Comparison of ENCODE assay signal across 36 cellular contexts in the genomic region with DNA sequence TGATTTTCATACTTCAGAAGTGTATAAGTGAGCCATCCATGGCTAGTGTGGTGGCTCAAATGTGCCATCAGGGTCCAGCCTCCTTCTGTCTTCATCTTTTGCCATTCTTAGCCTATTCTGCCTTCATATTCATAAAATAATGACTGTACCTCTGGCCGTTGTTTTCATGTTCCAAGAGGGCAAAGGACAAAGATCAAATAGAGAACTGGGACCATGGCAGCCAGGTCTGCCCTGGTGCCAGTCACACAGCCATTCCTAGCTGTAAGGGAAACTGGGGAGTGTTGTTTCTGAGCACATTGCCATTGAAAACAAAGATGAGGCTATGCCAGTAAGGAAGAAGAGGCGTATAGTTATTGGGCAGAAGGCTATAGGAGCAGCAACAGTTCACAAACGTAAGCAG.
DNase-seq lines count a peak whose midpoint lies in the region; ATAC-seq, FAIRE-seq and TF ChIP-seq lines count a peak whose summit lies in the region.
"Had no signal": no experiment of that assay in that cellular context is flagged by ENCODE, and none has a peak within 500 bp of the region (broad histone marks: within the 10 kb centered on the region; RNA-seq: fewer than 3 reads in every experiment).

No MANE protein-coding gene starts in this region.

- H3K79me2 ChIP-seq in HepG2 (ENCODE audit: insufficient read depth, low read length) (no peaks in the 10 kb centered on the region), trophoblast cell (ENCODE audit: control insufficient read depth, insufficient read depth, low read length, poor library complexity) (no peaks in the 10 kb centered on the region)

- in situ Hi-C loops in HepG2 (cut with HindIII; ENCODE audit: extremely low pct_ligation_motif_present, low pct_unique_long_range_greater_than_20kb), result no loop called here

- no peak overlapping the region for H3K9ac ChIP-seq in liver (ENCODE audit: low read depth in 1 of 2, low read length in 2 of 2)
- H3K9ac ChIP-seq in HepG2 (ENCODE audit: insufficient read depth, low read depth, low read length), result no peak overlapping the region
- no peak overlapping the region for H3K9ac ChIP-seq in trophoblast cell (ENCODE audit: low read length)
- H3K9ac ChIP-seq: BLaER1; BLaER1 treated with 17β-estradiol and CSF1 and Interleukin-3, amounts not matched to agents 10 nM and 100 nM had no signal

- no peaks in the 10 kb centered on the region for H3K36me3 ChIP-seq in liver (ENCODE audit: control insufficient read depth in 4 of 4, insufficient read depth in 3 of 4, low read depth in 1 of 4, low read length in 3 of 4)
- no peaks in the 10 kb centered on the region for H3K36me3 ChIP-seq in HepG2 (replicated peaks in 1 of 2; ENCODE audit: control insufficient read depth in 1 of 2, insufficient read depth in 2 of 2, low read length in 2 of 2)
- H3K36me3 ChIP-seq in trophoblast cell (ENCODE audit: control insufficient read depth in 1 of 2, insufficient read depth in 2 of 2, low read length in 2 of 2), result no peaks in the 10 kb centered on the region
- H3K36me3 ChIP-seq: BE2C; BLaER1; BLaER1 treated with 17β-estradiol and CSF1 and Interleukin-3, amounts not matched to agents 10 nM and 100 nM had no signal

- no peaks in the 10 kb centered on the region for H3K4me1 Mint-ChIP-seq in type B pancreatic cell (ENCODE audit: unreplicated experiment)
- H3K4me1 Mint-ChIP-seq: B cell; CD14-positive monocyte; CD4-positive, alpha-beta memory T cell; CD4-positive, CD25-positive, alpha-beta regulatory T cell; CD8-positive, alpha-beta memory T cell had no signal

- H4K20me1 ChIP-seq in HepG2 (ENCODE audit: insufficient read depth, low read length), result no peaks in the 10 kb centered on the region
- H4K20me1 ChIP-seq: BLaER1; BLaER1 treated with 17β-estradiol and CSF1 and Interleukin-3, amounts not matched to agents 10 nM and 100 nM had no signal

- peak overlapping the region; percentile 19 for H2BK5ac ChIP-seq in trophoblast cell (ENCODE audit: low read depth, low read length, poor library complexity)

- no peak overlapping the region for H3K23ac ChIP-seq in trophoblast cell (ENCODE audit: low read length)

- no peak overlapping the region for H2AK5ac ChIP-seq in trophoblast cell (ENCODE audit: low read length)

- ATAC-seq in HepG2, result no peak
- ATAC-seq in left lobe of liver, result peak; percentile 41
- ATAC-seq: A549; CD8-positive, alpha-beta T cell had no signal

- no peak overlapping the region for H3K18ac ChIP-seq in trophoblast cell (ENCODE audit: low read length)

- no peaks in the 10 kb centered on the region for H3K27me3 ChIP-seq in liver (ENCODE audit: control insufficient read depth in 4 of 4, insufficient read depth in 4 of 4, low read length in 3 of 4)
- no peaks in the 10 kb centered on the region for H3K27me3 ChIP-seq in HepG2 (ENCODE audit: control insufficient read depth in 1 of 2, insufficient read depth in 2 of 2, low read length in 2 of 2)
- H3K27me3 ChIP-seq in trophoblast cell (ENCODE audit: insufficient read depth, low read length), result no peaks in the 10 kb centered on the region
- H3K27me3 ChIP-seq: BE2C; BLaER1; BLaER1 treated with 17β-estradiol and CSF1 and Interleukin-3, amounts not matched to agents 10 nM and 100 nM had no signal

- no peak overlapping the region for H4K12ac ChIP-seq in trophoblast cell (ENCODE audit: low read depth, low read length)

- POLR2A ChIA-PET in HepG2 (lab: Yijun Ruan, JAX), result no interaction called here

- no peaks in the 10 kb centered on the region for H3K27me3 Mint-ChIP-seq in type B pancreatic cell
- H3K27me3 Mint-ChIP-seq: B cell; CD4-positive, alpha-beta memory T cell; CD4-positive, alpha-beta T cell; CD4-positive, CD25-positive, alpha-beta regulatory T cell; CD8-positive, alpha-beta memory T cell had no signal

- H3K4me1 ChIP-seq in liver (ENCODE audit: control insufficient read depth in 4 of 4, insufficient read depth in 4 of 4, low read length in 3 of 4), result peaks cover 0 to 14% (median 11%) of the 10 kb centered on the region in 4 donors
- no peaks in the 10 kb centered on the region for H3K4me1 ChIP-seq in HepG2 (ENCODE audit: insufficient read depth, low read length)
- H3K4me1 ChIP-seq in trophoblast cell (ENCODE audit: control insufficient read depth in 1 of 2, insufficient read depth in 2 of 2, low read length in 2 of 2), result peaks cover 3 to 4% of the 10 kb centered on the region in 2 experiments
- H3K4me1 ChIP-seq: A549; BE2C; BLaER1; BLaER1 treated with 17β-estradiol and CSF1 and Interleukin-3, amounts not matched to agents 10 nM and 100 nM; Caco-2 had no signal

- H3K4me2 ChIP-seq in HepG2 (ENCODE audit: low read depth, low read length) (no peak overlapping the region), trophoblast cell (ENCODE audit: low read length) (no peak overlapping the region)
- H3K4me2 ChIP-seq: A549; BLaER1; BLaER1 treated with 17β-estradiol and CSF1 and Interleukin-3, amounts not matched to agents 10 nM and 100 nM had no signal

- H3K27ac ChIP-seq in liver (ENCODE audit: low read depth in 1 of 2, low read length in 2 of 2) (no peak overlapping the region), HepG2 (ENCODE audit: extremely low read length, insufficient read depth, low read length) (no peak overlapping the region), trophoblast cell (ENCODE audit: low read depth, low read length) (no peak overlapping the region)
- H3K27ac ChIP-seq: 22Rv1; A549; BLaER1; BLaER1 treated with 17β-estradiol and CSF1 and Interleukin-3, amounts not matched to agents 10 nM and 100 nM; C4-2B had no signal

- H3K4me3 Mint-ChIP-seq in type B pancreatic cell, result no peak overlapping the region
- H3K4me3 Mint-ChIP-seq: B cell; CD14-positive monocyte; CD4-positive, alpha-beta memory T cell; CD4-positive, alpha-beta T cell; CD4-positive, CD25-positive, alpha-beta regulatory T cell; CD8-positive, alpha-beta memory T cell; CD8-positive, alpha-beta T cell had no signal

- no TSS peak for BruUV-seq in HepG2 (replicated peaks; lab: Mats Ljungman, UMichigan)

- CTCF ChIA-PET in HepG2 (lab: Yijun Ruan, JAX; ENCODE audit: low intra/inter-chr PET ratio, low total read pairs), result no interaction called here

- peaks cover 1% of the 10 kb centered on the region for H3K79me1 ChIP-seq in trophoblast cell (ENCODE audit: low read length)

- FAIRE-seq in HepG2 (lab: Jason Lieb, UNC) (no peak), D721Med (lab: Jason Lieb, UNC) (no peak)
- FAIRE-seq: A204.1, A549 had no signal

- TF ChIP-seq POLR2A in HepG2 (IDR thresholded peaks at IDR 0.05; ENCODE audit: insufficient read depth in 1 of 2, low read depth in 2 of 2, low read length in 2 of 2), result no peak

- DNase-seq in HepG2 (ENCODE audit: low spot score), result no peak
- DNase-seq in left lobe of liver (ENCODE audit: low spot score), result no peak
- DNase-seq in trophoblast cell, result no peak
- no peak for DNase-seq in type B pancreatic cell (ENCODE audit: extremely low spot score, unreplicated experiment)
- DNase-seq in D721Med (ENCODE audit: insufficient read length, low spot score), result no peak
- DNase-seq in NCI-H510A (lab: John Stamatoyannopoulos, UW), result no peak
- DNase-seq in NOMO-1 (lab: John Stamatoyannopoulos, UW; ENCODE audit: unreplicated experiment in 2 of 2), result no peak
- DNase-seq: 8988T; ACHN; AML-193; BE2C; C1 segment of cervical spinal cord; Caco-2; Calu3; CD4-positive, alpha-beta memory T cell; CD4-positive, alpha-beta T cell; CD4-positive, CD25-positive, alpha-beta regulatory T cell; CD8-positive, alpha-beta memory T cell; CD8-positive, alpha-beta T cell; COR-L47; DMS 273 treated with DMSO at 0.1 percent for 48 hours; DMS153; DMS53; DMS79; DMS79 treated with DMSO at 0.1 percent for 48 hours; DND-41; EL had no signal

- intact Hi-C loops in HepG2 (cut with micrococcal nuclease; ENCODE audit: unreplicated experiment), result no loop called here

- H3K36me3 Mint-ChIP-seq in type B pancreatic cell, result no peaks in the 10 kb centered on the region
- H3K36me3 Mint-ChIP-seq: CD14-positive monocyte; CD4-positive, alpha-beta memory T cell; CD4-positive, CD25-positive, alpha-beta regulatory T cell; CD8-positive, alpha-beta memory T cell; CD8-positive, alpha-beta T cell had no signal

- H2BK120ac ChIP-seq in trophoblast cell (ENCODE audit: insufficient read depth, low read length, poor library complexity), result peak overlapping the region; percentile 17

- no peak overlapping the region for H3K4ac ChIP-seq in trophoblast cell (ENCODE audit: low read depth, low read length)

- H2AFZ ChIP-seq in HepG2 (ENCODE audit: low read length), result no peak overlapping the region
- H2AFZ ChIP-seq in trophoblast cell (ENCODE audit: insufficient read depth, low read length, poor library complexity), result no peak overlapping the region

- H2BK12ac ChIP-seq in trophoblast cell (ENCODE audit: low read length), result peak overlapping the region; percentile 50

- H3K4me3 ChIP-seq in liver (ENCODE audit: low read depth in 1 of 3, low read length in 3 of 3) (no peak overlapping the region), HepG2 (replicated peaks in 1 of 3; ENCODE audit: insufficient read depth in 1 of 3, low read depth in 2 of 3, low read length in 3 of 3) (no peak overlapping the region), trophoblast cell (ENCODE audit: low read depth, low read length) (no peak overlapping the region)
- H3K4me3 ChIP-seq: A549; BLaER1; BLaER1 treated with 17β-estradiol and CSF1 and Interleukin-3, amounts not matched to agents 10 nM and 100 nM had no signal

- WGBS in liver, result 61% methylated on average over 3 of the region's 3 CpGs
- 2% methylated on average over 3 of the region's 3 CpGs for WGBS in HepG2 (ENCODE audit: low lambda C conversion rate)
- no CpG with 5 or more reads among the region's 3 CpGs for WGBS in trophoblast cell (ENCODE audit: extremely low coverage, insufficient coverage, insufficient read length)

- no peak overlapping the region for H4K91ac ChIP-seq in trophoblast cell (ENCODE audit: low read depth, low read length)

- no peaks in the 10 kb centered on the region for H3K9me3 Mint-ChIP-seq in type B pancreatic cell
- H3K9me3 Mint-ChIP-seq: CD14-positive monocyte; CD4-positive, alpha-beta T cell had no signal

- peak overlapping the region; percentile 57 for H3K27ac Mint-ChIP-seq in type B pancreatic cell
- H3K27ac Mint-ChIP-seq: B cell; CD14-positive monocyte; CD4-positive, alpha-beta memory T cell; CD4-positive, alpha-beta T cell; CD4-positive, CD25-positive, alpha-beta regulatory T cell; CD8-positive, alpha-beta memory T cell; CD8-positive, alpha-beta T cell had no signal

- no peak for TF ChIP-seq EP300 in HepG2 (IDR thresholded peaks at IDR 0.05; ENCODE audit: low read depth in 2 of 2, low read length in 2 of 2)
- TF ChIP-seq EP300 in HepG2 (CRISPR knock-in tag; IDR thresholded peaks at IDR 0.05; ENCODE audit: borderline replicate concordance), result no peak

- H4K8ac ChIP-seq in trophoblast cell (ENCODE audit: low read depth, low read length), result no peak overlapping the region

- H3K9me3 ChIP-seq in liver (ENCODE audit: control insufficient read depth in 4 of 4, low read length in 3 of 4) (no peaks in the 10 kb centered on the region), HepG2 (ENCODE audit: low read length) (no peaks in the 10 kb centered on the region), trophoblast cell (ENCODE audit: insufficient read depth, low read depth, low read length) (no peaks in the 10 kb centered on the region)
- H3K9me3 ChIP-seq: A549; BE2C; BLaER1; BLaER1 treated with 17β-estradiol and CSF1 and Interleukin-3, amounts not matched to agents 10 nM and 100 nM; Caco-2 had no signal

- TF ChIP-seq RAD21 in liver (IDR thresholded peaks at IDR 0.05), result no peak
- TF ChIP-seq RAD21 in HepG2 (CRISPR knock-in tag; IDR thresholded peaks at IDR 0.05), result no peak

- no peak overlapping the region for H3K14ac ChIP-seq in trophoblast cell (ENCODE audit: low read length)

- no peak for TF ChIP-seq CTCF in liver (IDR thresholded peaks at IDR 0.05; ENCODE audit: low read depth, low read length, missing input control)
- TF ChIP-seq CTCF in HepG2 (CRISPR knock-in tag; IDR thresholded peaks at IDR 0.05), result no peak
- TF ChIP-seq CTCF in type B pancreatic cell (conservative IDR thresholded peaks at IDR 0.05), result no peak
- TF ChIP-seq CTCF in D721Med (IDR thresholded peaks at IDR 0.05; ENCODE audit: insufficient read depth, missing control alignments), result no peak
